10 cellular contexts compared by ENCODE assay signal in the genomic region with DNA sequence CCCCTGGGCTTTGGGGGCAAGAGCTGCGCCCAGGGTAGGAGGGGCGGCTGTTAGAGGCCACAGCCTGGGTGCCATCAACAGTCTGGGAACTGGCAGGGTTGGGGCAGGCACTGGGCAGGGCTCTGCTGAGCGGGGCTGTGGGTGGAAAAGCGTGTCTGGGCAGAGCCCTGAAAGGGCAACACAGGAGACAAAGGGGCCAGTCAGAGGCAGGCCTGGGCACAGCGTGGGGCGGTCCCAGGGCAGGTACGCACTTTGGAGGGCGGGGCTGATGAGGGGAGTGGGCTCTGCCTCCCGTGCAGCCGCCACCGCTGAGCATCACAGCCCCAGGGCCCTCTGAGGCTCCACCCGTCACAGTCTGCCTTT. TPM values are rescaled to one million over a fixed set of nuclear protein-coding genes. Genes with fewer than 3 reads are reported as not detected.
DNase-seq lines count a peak whose midpoint lies in the region; ATAC-seq, FAIRE-seq and TF ChIP-seq lines count a peak whose summit lies in the region.
"Had no signal": no experiment of that assay in that cellular context is flagged by ENCODE, and none has a peak within 500 bp of the region (broad histone marks: within the 10 kb centered on the region; RNA-seq: fewer than 3 reads in every experiment).

No MANE protein-coding gene starts in this region.

- DNase-seq in left ventricle myocardium superior (peak; percentile 20), cardiac septum (ENCODE audit: low spot score) (no peak), vagina (ENCODE audit: extremely low spot score in 2 of 2) (no peak), iPS-NIHi7 (ENCODE audit: extremely low spot score) (no peak), kidney (no peak), DMS 273 (lab: John Stamatoyannopoulos, UW; ENCODE audit: unreplicated experiment) (no peak)

- peak; percentile 3 for ATAC-seq in left ventricle myocardium superior
- ATAC-seq in SK-N-SH treated with all-trans-retinoic acid at 6 μM for 48 hours = peak; percentile 14
- peak; percentile 4 for ATAC-seq in gastroesophageal sphincter

- no peak for TF ChIP-seq POLR2A in gastroesophageal sphincter (IDR thresholded peaks at IDR 0.05)
- no peak for TF ChIP-seq POLR2A in vagina (IDR thresholded peaks at IDR 0.05)

- no peak for FAIRE-seq in kidney (lab: Jason Lieb, UNC)

- TF ChIP-seq CTCF in gastroesophageal sphincter (IDR thresholded peaks at IDR 0.05) (no peak), vagina (IDR thresholded peaks at IDR 0.05) (no peak), kidney (IDR thresholded peaks at IDR 0.05; ENCODE audit: borderline replicate concordance, extremely low read depth, insufficient read depth) (no peak)

- H3K4me1 ChIP-seq in gastroesophageal sphincter (peaks cover 0 to 18% (median 0%) of the 10 kb centered on the region in 3 donors), vagina (peaks cover 15% of the 10 kb centered on the region), kidney (ENCODE audit: control insufficient read depth in 1 of 2, insufficient read depth in 1 of 2, low read depth in 1 of 2, low read length in 2 of 2) (no peaks in the 10 kb centered on the region)

- H3K4me3 ChIP-seq in gastroesophageal sphincter (no peak overlapping the region), vagina (no peak overlapping the region), kidney (ENCODE audit: low read length in 2 of 2) (no peak overlapping the region)
- H3K4me3 ChIP-seq: MG63 had no signal

- no peak for TF ChIP-seq EP300 in gastroesophageal sphincter (IDR thresholded peaks at IDR 0.05)

- WGBS in gastroesophageal sphincter (ENCODE audit: low coverage in 1 of 2), 2 donors = 52% methylated on average over 5 of the region's 12 CpGs; no CpG with 5 or more reads in 1 of the 2 donors

- H3K27ac ChIP-seq in gastroesophageal sphincter = peak overlapping the region in 3 of 4 donors; percentile 28 to 61 (median 54)
- H3K27ac ChIP-seq in vagina = peak overlapping the region; percentile 66
- H3K27ac ChIP-seq in kidney (ENCODE audit: low read depth in 2 of 2, low read length in 2 of 2) = no peak overlapping the region

- H3K36me3 ChIP-seq in gastroesophageal sphincter = peaks cover 0 to 79% of the 10 kb centered on the region in 2 donors
- H3K36me3 ChIP-seq in vagina = peaks cover 0 to 14% of the 10 kb centered on the region in 2 donors
- no peaks in the 10 kb centered on the region for H3K36me3 ChIP-seq in kidney (ENCODE audit: control insufficient read depth in 1 of 2, insufficient read depth in 2 of 2, low read length in 2 of 2)
- H3K36me3 ChIP-seq: MG63 had no signal

- no peak overlapping the region for H3K9ac ChIP-seq in kidney (ENCODE audit: low read length in 2 of 2)

- intact Hi-C loops in left ventricle myocardium superior (cut with micrococcal nuclease) = no loop called here
- intact Hi-C loops in cardiac septum (cut with DNase I) = loop anchor here (5.0 kb wide), 2 partner anchors 134 to 269 kb away; partner anchors contain the start of gene SORT1
- intact Hi-C loops in vagina (cut with DNase I) = no loop called here
- intact Hi-C loops in kidney (cut with DNase I) = no loop called here

- H3K9me3 ChIP-seq in gastroesophageal sphincter = no peaks in the 10 kb centered on the region
- no peaks in the 10 kb centered on the region for H3K9me3 ChIP-seq in vagina
- no peaks in the 10 kb centered on the region for H3K9me3 ChIP-seq in kidney (ENCODE audit: control insufficient read depth in 1 of 2, low read length in 2 of 2)

- H3K27me3 ChIP-seq in gastroesophageal sphincter (no peaks in the 10 kb centered on the region), vagina (no peaks in the 10 kb centered on the region)
- H3K27me3 ChIP-seq: MG63 had no signal

TF ChIP-seq in SK-N-SH treated with all-trans-retinoic acid at 6 μM for 48 hours, 23 proteins besides CTCF, POLR2A, EP300 and RAD21:
- TF ChIP-seq POU6F1 (CRISPR knock-in tag; IDR thresholded peaks at IDR 0.05; ENCODE audit: borderline replicate concordance, low read depth) = no peak
- TF ChIP-seq, protein P1, sequence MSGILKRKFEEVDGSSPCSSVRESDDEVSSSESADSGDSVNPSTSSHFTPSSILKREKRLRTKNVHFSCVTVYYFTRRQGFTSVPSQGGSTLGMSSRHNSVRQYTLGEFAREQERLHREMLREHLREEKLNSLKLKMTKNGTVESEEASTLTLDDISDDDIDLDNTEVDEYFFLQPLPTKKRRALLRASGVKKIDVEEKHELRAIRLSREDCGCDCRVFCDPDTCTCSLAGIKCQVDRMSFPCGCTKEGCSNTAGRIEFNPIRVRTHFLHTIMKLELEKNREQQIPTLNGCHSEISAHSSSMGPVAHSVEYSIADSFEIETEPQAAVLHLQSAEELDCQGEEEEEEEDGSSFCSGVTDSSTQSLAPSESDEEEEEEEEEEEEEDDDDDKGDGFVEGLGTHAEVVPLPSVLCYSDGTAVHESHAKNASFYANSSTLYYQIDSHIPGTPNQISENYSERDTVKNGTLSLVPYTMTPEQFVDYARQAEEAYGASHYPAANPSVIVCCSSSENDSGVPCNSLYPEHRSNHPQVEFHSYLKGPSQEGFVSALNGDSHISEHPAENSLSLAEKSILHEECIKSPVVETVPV (CRISPR knock-in tag; IDR thresholded peaks at IDR 0.05) = no peak

RNA-seq across cellular contexts. Expression of gene CELSR2, which starts 13.9 kb away (rescaled TPM):
- total RNA-seq in left ventricle myocardium superior (9.8 TPM), cardiac septum (7.1 TPM), gastroesophageal sphincter (10 to 100 TPM in 2 of 4 donors, 1 to 10 TPM in 2; 5.7 to 18.6 (median 9.1) TPM), vagina (38.5 TPM), kidney (65.6 TPM)
- polyA plus RNA-seq in kidney (ENCODE audit: insufficient read depth, low read depth, low replicate concordance) = 10.6 TPM

RNA-seq across cellular contexts. Expression of gene PSRC1, which starts 19.7 kb away (rescaled TPM):
- total RNA-seq in left ventricle myocardium superior = 0.74 TPM
- total RNA-seq in cardiac septum = 0.59 TPM
- 10 to 100 TPM in 2 of 4 donors, 1 to 10 TPM in 2; 6.9 to 26.9 (median 10.3) TPM for total RNA-seq in gastroesophageal sphincter
- 5.4 TPM for total RNA-seq in vagina
- 4.2 TPM for total RNA-seq in kidney
- 3.5 TPM for polyA plus RNA-seq in kidney (ENCODE audit: insufficient read depth, low read depth, low replicate concordance)

RNA-seq across cellular contexts. Expression of gene MYBPHL, which starts 43.6 kb away (rescaled TPM):
- total RNA-seq in left ventricle myocardium superior = 0.35 TPM
- 1.2 TPM for total RNA-seq in cardiac septum
- total RNA-seq in gastroesophageal sphincter = under 1 TPM in 1 of 4 donors, not detected in 3; 0.46 TPM
- total RNA-seq in vagina = not detected
- total RNA-seq in kidney = 0.19 TPM
- polyA plus RNA-seq in kidney (ENCODE audit: insufficient read depth, low read depth, low replicate concordance) = not detected
- total RNA-seq: epithelial cell of proximal tubule had no signal

RNA-seq across cellular contexts. Expression of gene SARS1, which starts 49.5 kb away (rescaled TPM):
- total RNA-seq in left ventricle myocardium superior (99.8 TPM), cardiac septum (104 TPM), gastroesophageal sphincter (100 to 1,000 TPM; 154 to 187 (median 158) TPM), vagina (135 TPM), kidney (181 TPM)
- 114 TPM for polyA plus RNA-seq in kidney (ENCODE audit: insufficient read depth, low read depth, low replicate concordance)

Comparison
In these comparisons a context has a peak if more than half of its experiments do, and no peak if none do; other contexts are left out.
1. H3K27ac ChIP-seq: peak in gastroesophageal sphincter (3 of 4) and vagina (single experiment); none in kidney (0 of 2).
2. Peak in every context shown above with its lines, with median percentiles within 50 percentile points of each other: ATAC-seq.